In genomic region chr6:110654096-110654820, GRCh38 we compare ENCODE assay signal across 20 cellular contexts.
DNase-seq lines count a peak whose midpoint lies in the region; ATAC-seq and TF ChIP-seq lines count a peak whose summit lies in the region.
"Had no signal": no experiment of that assay in that cellular context is flagged by ENCODE, and none has a peak within 500 bp of the region (broad histone marks: within the 10 kb centered on the region; RNA-seq: fewer than 3 reads in every experiment).

No MANE protein-coding gene starts in this region.

- H3K27me3 Mint-ChIP-seq in HFFc6 (ENCODE audit: insufficient read depth) (peaks cover 1% of the 10 kb centered on the region), osteocyte (ENCODE audit: unreplicated experiment) (no peaks in the 10 kb centered on the region)
- H3K27me3 Mint-ChIP-seq: activated CD4-positive, alpha-beta T cell treated with anti-CD3 and anti-CD28 coated beads for 36 hours had no signal

- ATAC-seq in RWPE2 (ENCODE audit: low read depth) (peak; percentile 84), HG02973 (IDR thresholded peaks at IDR 0.05; ENCODE audit: unreplicated experiment) (no peak)
- ATAC-seq: activated CD4-positive, alpha-beta T cell treated with anti-CD3 and anti-CD28 coated beads for 36 hours; left ventricle myocardium superior had no signal

- H3K4me1 ChIP-seq in RWPE2 (ENCODE audit: insufficient read depth, poor library complexity, severe bottlenecking) = peaks cover 21% of the 10 kb centered on the region
- H3K4me1 ChIP-seq: BLaER1, SJCRH30, spleen, upper lobe of left lung had no signal

- H3K27ac Mint-ChIP-seq in HFFc6 (peak overlapping the region; percentile 6; the same call in 1 of the 2 replicates), osteocyte (ENCODE audit: unreplicated experiment) (no peak overlapping the region)
- H3K27ac Mint-ChIP-seq: activated CD4-positive, alpha-beta T cell treated with anti-CD3 and anti-CD28 coated beads for 36 hours; stimulated activated effector memory CD8-positive, alpha-beta T cell treated with anti-CD3 and anti-CD28 coated beads, Interleukin-12 subunit alpha, Interleukin-12 subunit beta, amount 100 ng/mL, for 72 hours had no signal

- H3K9me3 ChIP-seq in RWPE2 (ENCODE audit: severe bottlenecking) = no peaks in the 10 kb centered on the region
- H3K9me3 ChIP-seq: BLaER1, SJCRH30, spleen, upper lobe of left lung had no signal

- no peaks in the 10 kb centered on the region for H3K9me3 Mint-ChIP-seq in HFFc6
- no peaks in the 10 kb centered on the region for H3K9me3 Mint-ChIP-seq in osteocyte (ENCODE audit: unreplicated experiment)
- H3K9me3 Mint-ChIP-seq: stimulated activated effector memory CD8-positive, alpha-beta T cell treated with anti-CD3 and anti-CD28 coated beads, Interleukin-12 subunit alpha, Interleukin-12 subunit beta, amount 100 ng/mL, for 72 hours had no signal

- H3K27ac ChIP-seq in RWPE2 (ENCODE audit: poor library complexity, severe bottlenecking) = no peak overlapping the region
- H3K27ac ChIP-seq in substantia nigra (ENCODE audit: low read depth, low read length, poor library complexity, severe bottlenecking) = peak overlapping the region; percentile 81
- H3K27ac ChIP-seq: BLaER1, SJCRH30, spleen, upper lobe of left lung had no signal

- DNase-seq in HFFc6 = peak; percentile 26
- no peak for DNase-seq in RWPE2 (ENCODE audit: low spot score)
- peak; percentile 6 for DNase-seq in fibroblast of villous mesenchyme (ENCODE audit: low read depth)
- DNase-seq in substantia nigra (lab: John Stamatoyannopoulos, UW) = no peak
- no peak for DNase-seq in osteocyte (ENCODE audit: extremely low spot score, unreplicated experiment)
- DNase-seq in stimulated activated naive CD4-positive, alpha-beta T cell treated with Interleukin-2 at 50 U/mL for 16 hours (lab: John Stamatoyannopoulos, UW) = no peak
- no peak for DNase-seq in NK-92 treated with Interleukin-12 subunit alpha and Interleukin-12 subunit beta, amount 100 ng/mL, for 24 hours (lab: John Stamatoyannopoulos, UW)
- DNase-seq: activated CD4-positive, alpha-beta T cell treated with anti-CD3 and anti-CD28 coated beads for 36 hours; activated CD8-positive, alpha-beta memory T cell treated with anti-CD3 and anti-CD28 coated beads, Interleukin-2, amount 50 U/mL, for 4 hours; activated naive CD4-positive, alpha-beta T cell treated with Interleukin-2 at 50 U/mL for 16 hours; KBM-7; left ventricle myocardium superior; NCI-H1105; posterior cingulate gyrus; SJCRH30; spleen; upper lobe of left lung had no signal

- H3K4me3 ChIP-seq in RWPE2 (ENCODE audit: severe bottlenecking) = no peak overlapping the region
- no peak overlapping the region for H3K4me3 ChIP-seq in fibroblast of villous mesenchyme (ENCODE audit: low read depth, low read length)
- H3K4me3 ChIP-seq: BLaER1, SJCRH30, spleen, upper lobe of left lung had no signal

- H3K36me3 Mint-ChIP-seq in HFFc6 (ENCODE audit: low read depth) (peaks cover 6% of the 10 kb centered on the region; the same call in 1 of the 2 replicates), osteocyte (ENCODE audit: unreplicated experiment) (peaks cover 5% of the 10 kb centered on the region)
- H3K36me3 Mint-ChIP-seq: stimulated activated effector memory CD8-positive, alpha-beta T cell treated with anti-CD3 and anti-CD28 coated beads, Interleukin-12 subunit alpha, Interleukin-12 subunit beta, amount 100 ng/mL, for 72 hours had no signal

- H3K4me1 Mint-ChIP-seq in HFFc6 (ENCODE audit: low read depth) = peaks cover 54% of the 10 kb centered on the region
- H3K4me1 Mint-ChIP-seq in osteocyte (ENCODE audit: unreplicated experiment) = peaks cover 15% of the 10 kb centered on the region

- no peaks in the 10 kb centered on the region for H3K36me3 ChIP-seq in RWPE2 (ENCODE audit: low read depth)
- H3K36me3 ChIP-seq: SJCRH30, upper lobe of left lung had no signal

- no peaks in the 10 kb centered on the region for H3K27me3 ChIP-seq in RWPE2 (ENCODE audit: insufficient read depth, poor library complexity, severe bottlenecking)
- H3K27me3 ChIP-seq: BLaER1, SJCRH30, spleen, upper lobe of left lung had no signal

- no peak overlapping the region for H3K4me3 Mint-ChIP-seq in HFFc6
- H3K4me3 Mint-ChIP-seq in osteocyte (ENCODE audit: unreplicated experiment) = no peak overlapping the region
- H3K4me3 Mint-ChIP-seq: activated CD4-positive, alpha-beta T cell treated with anti-CD3 and anti-CD28 coated beads for 36 hours; stimulated activated effector memory CD8-positive, alpha-beta T cell treated with anti-CD3 and anti-CD28 coated beads, Interleukin-12 subunit alpha, Interleukin-12 subunit beta, amount 100 ng/mL, for 72 hours had no signal

- TF ChIP-seq CTCF in HFFc6 (IDR thresholded peaks at IDR 0.05) (no peak), RWPE2 (IDR thresholded peaks at IDR 0.05; ENCODE audit: poor library complexity, severe bottlenecking) (no peak), fibroblast of villous mesenchyme (IDR thresholded peaks at IDR 0.05; ENCODE audit: insufficient read depth, low read depth, low read length) (no peak), osteocyte (IDR thresholded peaks at IDR 0.05) (no peak)

Comparison
In these comparisons a context has a peak if more than half of its experiments do, and no peak if none do; other contexts are left out.
1. DNase-seq: peak in HFFc6 (single experiment) and fibroblast of villous mesenchyme (single experiment); none in RWPE2 (single experiment), substantia nigra (0 of 49), osteocyte (single experiment), stimulated activated naive CD4-positive, alpha-beta T cell treated with Interleukin-2 at 50 U/mL for 16 hours (single experiment) and NK-92 treated with Interleukin-12 subunit alpha and Interleukin-12 subunit beta, amount 100 ng/mL, for 24 hours (single experiment).